ENCODE assay signal across 9 cellular contexts in the genomic region with DNA sequence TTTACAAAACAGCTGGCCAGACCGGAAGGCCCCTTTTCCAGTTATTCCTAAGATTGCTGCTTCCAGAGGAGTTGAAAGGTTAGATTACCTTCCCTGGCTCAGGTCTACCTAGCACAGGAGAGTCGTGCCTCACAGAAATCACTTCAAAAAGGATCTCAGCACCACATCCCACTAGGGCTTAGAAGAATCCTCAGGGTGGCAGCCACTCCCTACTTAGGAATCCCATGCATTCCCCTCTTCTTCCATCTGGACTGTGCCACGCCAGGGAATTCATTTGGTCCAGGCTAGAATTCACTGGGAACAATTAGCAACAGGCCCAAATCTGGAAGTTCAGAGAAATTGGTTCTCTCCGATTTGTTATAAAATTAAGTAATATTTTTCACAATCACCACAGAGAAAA.
DNase-seq lines count a peak whose midpoint lies in the region; ATAC-seq and TF ChIP-seq lines count a peak whose summit lies in the region.
"Had no signal": no experiment of that assay in that cellular context is flagged by ENCODE, and none has a peak within 500 bp of the region (broad histone marks: within the 10 kb centered on the region; RNA-seq: fewer than 3 reads in every experiment).

No MANE protein-coding gene starts in this region.

- no peak for DNase-seq in right atrium auricular region (ENCODE audit: low spot score)
- DNase-seq in Right ventricle myocardium superior, result no peak
- DNase-seq in breast epithelium (ENCODE audit: low spot score in 2 of 2), result no peak
- peak; percentile 5 for DNase-seq in medulla oblongata (ENCODE audit: extremely low spot score)
- DNase-seq in aorta, result no peak
- no peak for DNase-seq in SKM-1 treated with dmso at 0.1 percent for 144 hours (lab: John Stamatoyannopoulos, UW; ENCODE audit: unreplicated experiment)
- DNase-seq in left lobe of liver (ENCODE audit: low spot score), result no peak
- DNase-seq: NK-92 treated with Interleukin-12 subunit alpha and Interleukin-12 subunit beta, amount 100 ng/mL, for 24 hours had no signal

- ATAC-seq in Right ventricle myocardium superior (ENCODE audit: poor library complexity), result no peak
- ATAC-seq in aorta (ENCODE audit: low FRiP score), result no peak
- no peak for ATAC-seq in GM19455 (IDR thresholded peaks at IDR 0.05; ENCODE audit: unreplicated experiment)
- ATAC-seq in left lobe of liver, result no peak

- H3K9me3 ChIP-seq in right atrium auricular region (no peaks in the 10 kb centered on the region), breast epithelium (no peaks in the 10 kb centered on the region), aorta (ENCODE audit: control insufficient read depth, low read length) (no peaks in the 10 kb centered on the region)

- 55 to 56% methylated on average over 4 of the region's 4 CpGs for WGBS in aorta, 2 donors

- H3K27me3 ChIP-seq in right atrium auricular region, result no peaks in the 10 kb centered on the region
- no peaks in the 10 kb centered on the region for H3K27me3 ChIP-seq in breast epithelium
- no peaks in the 10 kb centered on the region for H3K27me3 ChIP-seq in aorta (ENCODE audit: control insufficient read depth in 1 of 2, insufficient read depth in 2 of 2, low read length in 1 of 2)

- H3K4me1 ChIP-seq in right atrium auricular region (peaks cover 0 to 48% of the 10 kb centered on the region in 2 donors), breast epithelium (no peaks in the 10 kb centered on the region), aorta (ENCODE audit: control insufficient read depth in 1 of 2, insufficient read depth in 2 of 2, low read length in 2 of 2) (no peaks in the 10 kb centered on the region)

- TF ChIP-seq POLR2A in breast epithelium (IDR thresholded peaks at IDR 0.05), result no peak

- H3K27ac ChIP-seq in right atrium auricular region (peak overlapping the region; percentile 97 to 98), breast epithelium (peak overlapping the region; percentile 93 to 94), aorta (ENCODE audit: low read depth in 1 of 2, low read length in 2 of 2) (peak overlapping the region; percentile 77 to 89)

- no peak for TF ChIP-seq CTCF in right atrium auricular region (IDR thresholded peaks at IDR 0.05)
- TF ChIP-seq CTCF in breast epithelium (IDR thresholded peaks at IDR 0.05), result no peak

- intact Hi-C loops in Right ventricle myocardium superior (cut with DNase I) (loop anchor here (5.0 kb wide), 1 partner anchor 35 kb away; no protein-coding TSS in a partner anchor), breast epithelium (cut with DNase I; ENCODE audit: low total_unique reads) (no loop called here), aorta (cut with DNase I) (loop anchor here (5.0 to 10.0 kb wide), 2 partner anchors 93 to 145 kb away; no protein-coding TSS in a partner anchor)

- H3K36me3 ChIP-seq in right atrium auricular region (no peaks in the 10 kb centered on the region), breast epithelium (no peaks in the 10 kb centered on the region), aorta (ENCODE audit: control insufficient read depth in 1 of 2, insufficient read depth in 2 of 2, low read length in 1 of 2) (no peaks in the 10 kb centered on the region)

- no peak overlapping the region for H3K4me3 ChIP-seq in right atrium auricular region
- H3K4me3 ChIP-seq in breast epithelium, result no peak overlapping the region
- H3K4me3 ChIP-seq in aorta (ENCODE audit: low read length in 2 of 2), result no peak overlapping the region
